Comparison of ENCODE assay signal across 8 cellular contexts in genomic region chr15:74790080-74790916, GRCh38. TPM values are rescaled to one million over a fixed set of nuclear protein-coding genes. Genes with fewer than 3 reads are reported as not detected.
DNase-seq lines count a peak whose midpoint lies in the region; ATAC-seq and TF ChIP-seq lines count a peak whose summit lies in the region.

No MANE protein-coding gene starts in this region.

- H3K9me3 Mint-ChIP-seq in Calu3 (ENCODE audit: low read depth, unreplicated experiment), result no peaks in the 10 kb centered on the region
- H3K9me3 Mint-ChIP-seq in activated CD8-positive, alpha-beta T cell treated with anti-CD3 and anti-CD28 coated beads for 36 hours, result no peaks in the 10 kb centered on the region

- H3K9me1 ChIP-seq in IMR-90 (ENCODE audit: insufficient read depth, low read length), result peaks cover 42% of the 10 kb centered on the region

- H2AK5ac ChIP-seq in IMR-90 (ENCODE audit: low read depth, low read length), result peak overlapping the region; percentile 69

- peak; percentile 76 for ATAC-seq in IMR-90 (ENCODE audit: low read depth)
- ATAC-seq in activated CD8-positive, alpha-beta T cell treated with anti-CD3 and anti-CD28 coated beads for 36 hours, result no peak
- no peak for ATAC-seq in GM19351 (IDR thresholded peaks at IDR 0.05; ENCODE audit: unreplicated experiment)
- no peak for ATAC-seq in GM21515 (IDR thresholded peaks at IDR 0.05; ENCODE audit: unreplicated experiment)

- H3K4ac ChIP-seq in IMR-90 (ENCODE audit: low read depth, low read length), result peak overlapping the region; percentile 78

- H3K79me1 ChIP-seq in IMR-90 (ENCODE audit: low read depth in 1 of 2, low read length in 2 of 2), result peaks cover 19 to 89% of the 10 kb centered on the region in 2 experiments

- H4K91ac ChIP-seq in IMR-90 (ENCODE audit: insufficient read depth, low read depth, low read length), result 0 out of 2 replicates have a peak overlapping the region, but pooled peaks have one; percentile 38

- H3K9me3 ChIP-seq in IMR-90 (ENCODE audit: control insufficient read depth, insufficient read depth, low read length), result no peaks in the 10 kb centered on the region

- BruUV-seq in Calu3 (replicated peaks; lab: Mats Ljungman, UMichigan) (no TSS peak), IMR-90 (replicated peaks; lab: Mats Ljungman, UMichigan) (no TSS peak)

- no peak for TF ChIP-seq CTCF in Calu3 (IDR thresholded peaks at IDR 0.05; ENCODE audit: unreplicated experiment)
- no peak for TF ChIP-seq CTCF in IMR-90 (conservative IDR thresholded peaks at IDR 0.05; ENCODE audit: low read depth, low read length)
- TF ChIP-seq CTCF in activated CD8-positive, alpha-beta T cell treated with anti-CD3 and anti-CD28 coated beads for 36 hours (IDR thresholded peaks at IDR 0.05), result no peak
- no peak for TF ChIP-seq CTCF in retinal pigment epithelial cell (conservative IDR thresholded peaks at IDR 0.05; ENCODE audit: low read depth, low read length)
- TF ChIP-seq CTCF in GM20000 (IDR thresholded peaks at IDR 0.05; ENCODE audit: extremely low read depth, missing control alignments), result no peak

- TF ChIP-seq POLR2A in IMR-90 (IDR thresholded peaks at IDR 0.05; ENCODE audit: low read depth, low read length), result no peak

- no peak overlapping the region; the same call in 2 of the 3 replicates for H2BK15ac ChIP-seq in IMR-90 (ENCODE audit: low read depth, low read length)

- H3K4me2 ChIP-seq in IMR-90 (ENCODE audit: low read depth, low read length), result peak overlapping the region; percentile 17

- H2BK20ac ChIP-seq in IMR-90 (ENCODE audit: low read depth, low read length), result no peak overlapping the region

- no peak overlapping the region for H3K18ac ChIP-seq in IMR-90 (ENCODE audit: low read depth, low read length)

- dilution Hi-C loops in IMR-90 (cut with HindIII; ENCODE audit: low sequenced_read_pairs, unreplicated experiment), result no loop called here

- H3K27me3 Mint-ChIP-seq in Calu3 (ENCODE audit: unreplicated experiment), result no peaks in the 10 kb centered on the region
- H3K27me3 Mint-ChIP-seq in activated CD8-positive, alpha-beta T cell treated with anti-CD3 and anti-CD28 coated beads for 36 hours, result no peaks in the 10 kb centered on the region

- H3K4me1 ChIP-seq in IMR-90 (ENCODE audit: control insufficient read depth, insufficient read depth, low read length), result peaks cover 24% of the 10 kb centered on the region

- POLR2A ChIA-PET in IMR-90 (lab: Charles Lee; ENCODE audit: unreplicated experiment), result no interaction called here
- POLR2A ChIA-PET in activated CD8-positive, alpha-beta T cell treated with anti-CD3 and anti-CD28 coated beads for 36 hours (lab: Charles Lee), result interaction anchor here (1.5 to 16.0 kb wide), 2 partner anchors 9 to 12 kb away, joined by 8 to 410 read pairs; partner anchors contain the start of gene CSK

- CTCF ChIA-PET in Calu3 (lab: Charles Lee) (interaction anchor here (0.6 to 1.7 kb wide), 4 partner anchors 10 to 75 kb away, joined by 3 to 6 read pairs (median 3); no protein-coding TSS in a partner anchor), IMR-90 (lab: Yijun Ruan, JAX) (no interaction called here)
- CTCF ChIA-PET in activated CD8-positive, alpha-beta T cell treated with anti-CD3 and anti-CD28 coated beads for 36 hours (lab: Charles Lee), result interaction anchor here (0.8 to 30.3 kb wide), 4 partner anchors 2 to 156 kb away, joined by 3 to 1327 read pairs (median 668); partner anchors contain the start of gene CSK

- H3K56ac ChIP-seq in IMR-90 (ENCODE audit: extremely low read depth, insufficient read depth, low read length), result 0 out of 2 replicates have a peak overlapping the region, but pooled peaks have one; percentile 19

- peaks cover 38% of the 10 kb centered on the region for H3K4me1 Mint-ChIP-seq in Calu3 (ENCODE audit: low read depth, unreplicated experiment)
- peaks cover 78% of the 10 kb centered on the region for H3K4me1 Mint-ChIP-seq in activated CD8-positive, alpha-beta T cell treated with anti-CD3 and anti-CD28 coated beads for 36 hours (ENCODE audit: low read depth)

- no peaks in the 10 kb centered on the region for H3K27me3 ChIP-seq in IMR-90 (ENCODE audit: control insufficient read depth, insufficient read depth, low read length)

- no peak overlapping the region for H3K27ac Mint-ChIP-seq in Calu3 (ENCODE audit: unreplicated experiment)
- peak overlapping the region; percentile 98 for H3K27ac Mint-ChIP-seq in activated CD8-positive, alpha-beta T cell treated with anti-CD3 and anti-CD28 coated beads for 36 hours

- peaks cover 89% of the 10 kb centered on the region for H4K20me1 ChIP-seq in IMR-90 (ENCODE audit: insufficient read depth, low read length)

- intact Hi-C loops in Calu3 (cut with micrococcal nuclease; ENCODE audit: unreplicated experiment), result no loop called here
- intact Hi-C loops in IMR-90 (cut with micrococcal nuclease), result no loop called here
- intact Hi-C loops in activated CD8-positive, alpha-beta T cell treated with anti-CD3 and anti-CD28 coated beads for 36 hours (cut with micrococcal nuclease), result no loop called here

- no peak overlapping the region for H3K4me3 Mint-ChIP-seq in Calu3 (ENCODE audit: low read depth, unreplicated experiment)
- H3K4me3 Mint-ChIP-seq in activated CD8-positive, alpha-beta T cell treated with anti-CD3 and anti-CD28 coated beads for 36 hours, result peak overlapping the region; percentile 98

- H3K4me3 ChIP-seq in IMR-90 (ENCODE audit: insufficient read depth, low read depth, low read length) (no peak overlapping the region), retinal pigment epithelial cell (ENCODE audit: low read length) (no peak overlapping the region)

- TF ChIP-seq RAD21 in IMR-90 (IDR thresholded peaks at IDR 0.05; ENCODE audit: low read length), result no peak

- H3K27ac ChIP-seq in IMR-90 (ENCODE audit: insufficient read depth, low read length), result peak overlapping the region; percentile 45

- DNase-seq in Calu3 (peak; percentile 69), IMR-90 (peak; percentile 85), glomerular visceral epithelial cell (ENCODE audit: extremely low spot score) (peak; percentile 96), retinal pigment epithelial cell (ENCODE audit: low read depth) (peak; percentile 51), GM20000 (ENCODE audit: low spot score) (no peak)
- DNase-seq in activated CD8-positive, alpha-beta T cell treated with anti-CD3 and anti-CD28 coated beads for 36 hours, result peak; percentile 68

- H3K23ac ChIP-seq in IMR-90 (ENCODE audit: low read depth, low read length), result peak overlapping the region; percentile 41

- WGBS in IMR-90 (ENCODE audit: extremely low coverage in 2 of 2, insufficient read length in 1 of 2), 2 experiments, result no CpG with 5 or more reads among the region's 15 CpGs

- peak overlapping the region; percentile 35 for H2BK5ac ChIP-seq in IMR-90 (ENCODE audit: low read depth, low read length, poor library complexity, severe bottlenecking)

- H2AK9ac ChIP-seq in IMR-90 (replicated peaks; ENCODE audit: low read depth, low read length, poor library complexity), result peak overlapping the region; percentile 85

- H3K36me3 ChIP-seq in IMR-90 (ENCODE audit: control insufficient read depth, insufficient read depth, low read length), result peaks cover 2% of the 10 kb centered on the region; the same call in 1 of the 2 replicates

- H3K9ac ChIP-seq in IMR-90 (ENCODE audit: low read depth, low read length), result peak overlapping the region; percentile 30

- H2BK120ac ChIP-seq in IMR-90 (ENCODE audit: low read depth, low read length), result no peak overlapping the region; the same call in 1 of the 2 replicates

- peak overlapping the region; percentile 28 to 66; a peak in 1 of 4 replicates for H4K8ac ChIP-seq in IMR-90 (ENCODE audit: low read depth in 2 of 2, low read length in 2 of 2)

- H3K14ac ChIP-seq in IMR-90 (replicated peaks; ENCODE audit: low read depth, low read length), result peak overlapping the region; percentile 78

- H4K5ac ChIP-seq in IMR-90 (ENCODE audit: low read depth, low read length), result 0 out of 2 replicates have a peak overlapping the region, but pooled peaks have one; percentile 11

- peak overlapping the region; percentile 74 for H2AFZ ChIP-seq in IMR-90 (replicated peaks; ENCODE audit: low read length, poor library complexity)

- in situ Hi-C loops in IMR-90 (cut with MboI; ENCODE audit: low sequenced_read_pairs), result no loop called here

- H3K36me3 Mint-ChIP-seq in Calu3 (ENCODE audit: insufficient read depth, unreplicated experiment), result peaks cover 4% of the 10 kb centered on the region
- H3K36me3 Mint-ChIP-seq in activated CD8-positive, alpha-beta T cell treated with anti-CD3 and anti-CD28 coated beads for 36 hours (ENCODE audit: low read depth), result peaks cover 60% of the 10 kb centered on the region

RNA-seq across cellular contexts. Expression of gene CSK, which starts 8.4 kb away (rescaled TPM):
- total RNA-seq in Calu3 (2022) (82.6 and 85.1 TPM in 2 replicates), IMR-90 (2012; rRNA removed) (10.8 and 13.6 TPM in 2 replicates)
- 42.5 and 54.0 TPM in 2 replicates for polyA plus RNA-seq in IMR-90 (2012; rRNA removed)
- 33.3 and 58.6 TPM in 2 replicates for polyA plus RNA-seq in IMR-90 (2012; cell fraction: cytosol; rRNA removed)
- polyA plus RNA-seq in IMR-90 (2012; cell fraction: nucleus; rRNA removed; ENCODE audit: low replicate concordance), result 97.3 and 182 TPM in 2 replicates
- 100 to 1,000 TPM; 254 to 260 TPM for total RNA-seq in activated CD8-positive, alpha-beta T cell treated with anti-CD3 and anti-CD28 coated beads for 36 hours

RNA-seq across cellular contexts. Expression of gene LMAN1L, which starts 22.3 kb away (rescaled TPM):
- total RNA-seq in Calu3 (2022), result 0.35 and 1.1 TPM in 2 replicates
- total RNA-seq in IMR-90 (2012; rRNA removed), result not detected in 2 replicates
- not detected in 2 replicates for polyA plus RNA-seq in IMR-90 (2012; rRNA removed)
- not detected in 2 replicates for polyA plus RNA-seq in IMR-90 (2012; cell fraction: cytosol; rRNA removed)
- 0.09 and 0.30 TPM in 2 replicates for polyA plus RNA-seq in IMR-90 (2012; cell fraction: nucleus; rRNA removed; ENCODE audit: low replicate concordance)
- total RNA-seq in activated CD8-positive, alpha-beta T cell treated with anti-CD3 and anti-CD28 coated beads for 36 hours, result under 1 TPM in 1 of 2 experiments, not detected in 1; 0.11 TPM

RNA-seq across cellular contexts. Expression of gene CPLX3, which starts 36.1 kb away (rescaled TPM):
- total RNA-seq in Calu3 (2022), result 0.21 and 0.29 TPM in 2 replicates
- not detected in 2 replicates for total RNA-seq in IMR-90 (2012; rRNA removed)
- not detected in 2 replicates for polyA plus RNA-seq in IMR-90 (2012; rRNA removed)
- polyA plus RNA-seq in IMR-90 (2012; cell fraction: cytosol; rRNA removed), result not detected in 2 replicates
- 0.12 and 0.24 TPM in 2 replicates for polyA plus RNA-seq in IMR-90 (2012; cell fraction: nucleus; rRNA removed; ENCODE audit: low replicate concordance)
- under 1 TPM in 1 of 2 experiments, not detected in 1; 0.11 TPM for total RNA-seq in activated CD8-positive, alpha-beta T cell treated with anti-CD3 and anti-CD28 coated beads for 36 hours

RNA-seq across cellular contexts. Expression of gene CYP1A2, which starts 41.7 kb away (rescaled TPM):
- total RNA-seq in Calu3 (2022), result not detected in 2 replicates
- not detected in 2 replicates for total RNA-seq in IMR-90 (2012; rRNA removed)
- polyA plus RNA-seq in IMR-90 (2012; rRNA removed), result not detected in 2 replicates
- polyA plus RNA-seq in IMR-90 (2012; cell fraction: cytosol; rRNA removed), result not detected in 2 replicates
- not detected in 2 replicates for polyA plus RNA-seq in IMR-90 (2012; cell fraction: nucleus; rRNA removed; ENCODE audit: low replicate concordance)
- total RNA-seq in activated CD8-positive, alpha-beta T cell treated with anti-CD3 and anti-CD28 coated beads for 36 hours, result not detected

RNA-seq across cellular contexts. Expression of gene ULK3, which starts 52.7 kb away (rescaled TPM):
- total RNA-seq in Calu3 (2022), result 33.8 and 42.2 TPM in 2 replicates
- total RNA-seq in IMR-90 (2012; rRNA removed), result 8.6 and 11.8 TPM in 2 replicates
- polyA plus RNA-seq in IMR-90 (2012; rRNA removed), result 22.7 and 24.7 TPM in 2 replicates
- polyA plus RNA-seq in IMR-90 (2012; cell fraction: cytosol; rRNA removed), result 10.2 and 12.4 TPM in 2 replicates
- polyA plus RNA-seq in IMR-90 (2012; cell fraction: nucleus; rRNA removed; ENCODE audit: low replicate concordance), result 160 and 201 TPM in 2 replicates
- 10 to 100 TPM; 45.9 to 49.3 TPM for total RNA-seq in activated CD8-positive, alpha-beta T cell treated with anti-CD3 and anti-CD28 coated beads for 36 hours
